In genomic region chr10:14837003-14837755, GRCh38 we compare ENCODE assay signal across 7 cellular contexts. TPM values are rescaled to one million over a fixed set of nuclear protein-coding genes. Genes with fewer than 3 reads are reported as not detected.
DNase-seq lines count a peak whose midpoint lies in the region; ATAC-seq and TF ChIP-seq lines count a peak whose summit lies in the region.

No MANE protein-coding gene starts in this region.

- no peaks in the 10 kb centered on the region for H3K9me2 ChIP-seq in GM23338 (ENCODE audit: insufficient read depth)

- H3K27ac ChIP-seq in GM23338 (ENCODE audit: low read depth) (peak overlapping the region; percentile 95), rectal smooth muscle tissue (ENCODE audit: low read depth, low read length) (peak overlapping the region; percentile 94)

- H3K27me3 ChIP-seq in GM23338 (ENCODE audit: insufficient read depth): no peaks in the 10 kb centered on the region
- H3K27me3 ChIP-seq in rectal smooth muscle tissue (ENCODE audit: control insufficient read depth, insufficient read depth, low read length): no peaks in the 10 kb centered on the region

- H3K9ac ChIP-seq in rectal smooth muscle tissue (ENCODE audit: low read length): peak overlapping the region; percentile 79

- H3K36me3 ChIP-seq in GM23338 (ENCODE audit: insufficient read depth) (peaks cover 21% of the 10 kb centered on the region), rectal smooth muscle tissue (ENCODE audit: control insufficient read depth, insufficient read depth, low read length) (peaks cover 8% of the 10 kb centered on the region)

- H2AFZ ChIP-seq in GM23338: peak overlapping the region; percentile 80

- H3K4me1 ChIP-seq in GM23338 (ENCODE audit: insufficient read depth) (peaks cover 7% of the 10 kb centered on the region), rectal smooth muscle tissue (ENCODE audit: control insufficient read depth, insufficient read depth, low read length) (peaks cover 6% of the 10 kb centered on the region)

- H3K4me3 Mint-ChIP-seq in GM23338: peak overlapping the region; percentile 95

- H3K79me2 ChIP-seq in GM23338 (replicated peaks; ENCODE audit: insufficient read depth): peaks cover 35% of the 10 kb centered on the region

- ATAC-seq in GM23338 (no peak), GM19467 (IDR thresholded peaks at IDR 0.05; ENCODE audit: unreplicated experiment) (no peak), HG02588 (IDR thresholded peaks at IDR 0.05; ENCODE audit: unreplicated experiment) (no peak)

- H3K27ac Mint-ChIP-seq in GM23338: peak overlapping the region; percentile 96

- H4K20me1 ChIP-seq in GM23338 (replicated peaks; ENCODE audit: insufficient read depth): peaks cover 5% of the 10 kb centered on the region; the same call in 1 of the 2 replicates

- H3K4me3 ChIP-seq in GM23338 (peak overlapping the region; percentile 97), fibroblast of the aortic adventitia (ENCODE audit: low read depth, low read length) (peak overlapping the region; percentile 88), rectal smooth muscle tissue (ENCODE audit: low read length) (peak overlapping the region; percentile 78)

- in situ Hi-C loops in SK-MEL-5 (cut with HindIII; ENCODE audit: low pct_unique_long_range_greater_than_20kb, low sequenced_read_pairs): no loop called here

- peaks cover 27% of the 10 kb centered on the region for H3K36me3 Mint-ChIP-seq in GM23338 (ENCODE audit: low read depth)

- peaks cover 6% of the 10 kb centered on the region for H3K27me3 Mint-ChIP-seq in GM23338 (ENCODE audit: insufficient read depth, low read depth, poor library complexity)

- peak overlapping the region; percentile 87 for H3K4me2 ChIP-seq in GM23338

- DNase-seq in GM23338 (ENCODE audit: low spot score) (peak; percentile 16), SK-MEL-5 (ENCODE audit: low read depth, low spot score) (peak; percentile 7), fibroblast of the aortic adventitia (ENCODE audit: low read depth) (no peak), DMS114 treated with DMSO at 0.1 percent for 48 hours (lab: John Stamatoyannopoulos, UW; ENCODE audit: unreplicated experiment) (no peak)

- H3K4me1 Mint-ChIP-seq in GM23338: peaks cover 16% of the 10 kb centered on the region

- H3K9me3 Mint-ChIP-seq in GM23338: no peaks in the 10 kb centered on the region; the same call in 2 of the 3 replicates

- TF ChIP-seq CTCF in GM23338 (conservative IDR thresholded peaks at IDR 0.05; ENCODE audit: low read depth in 2 of 2) (no peak), fibroblast of the aortic adventitia (IDR thresholded peaks at IDR 0.05; ENCODE audit: insufficient read depth, low read length) (no peak)

- no peaks in the 10 kb centered on the region for H3F3A ChIP-seq in GM23338 (replicated peaks; ENCODE audit: low read depth)

TF ChIP-seq in GM23338, 12 proteins besides CTCF, POLR2A, EP300 and RAD21:
- TF ChIP-seq REST (IDR thresholded peaks at IDR 0.05; ENCODE audit: unreplicated experiment) (no peak), POLR2AphosphoS5 (IDR thresholded peaks at IDR 0.05; ENCODE audit: low read depth) (no peak), STAT1 (IDR thresholded peaks at IDR 0.05; ENCODE audit: unreplicated experiment) (no peak), ZNF114 (CRISPR knock-in tag; IDR thresholded peaks at IDR 0.05) (no peak), ZNF331 (CRISPR knock-in tag; IDR thresholded peaks at IDR 0.05; ENCODE audit: low read depth) (no peak), ETS1 (IDR thresholded peaks at IDR 0.05) (peak; percentile 3; the same call in 1 of the 2 replicates)

RNA-seq across cellular contexts. Expression of gene CDNF, which starts 0.7 kb away (rescaled TPM):
- 1.1 and 2.2 TPM in 2 replicates for total RNA-seq in GM23338 (2014; rRNA removed; shearing (Covaris generic))
- 0.26 and 0.77 TPM in 2 replicates for polyA plus RNA-seq in GM23338 (2016; fragmentation: Nextera tagmentation; extraction: Ambion mirVana)
- 0.74 and 1.7 TPM in 2 replicates for total RNA-seq in SK-MEL-5 (2014; rRNA removed; shearing (Covaris generic))
- polyA plus RNA-seq in SK-MEL-5 (2015; cell fraction: cytosol; rRNA removed): 1.1 and 1.5 TPM in 2 replicates
- polyA plus RNA-seq in SK-MEL-5 (2015; cell fraction: nucleus; rRNA removed): 2.0 and 3.1 TPM in 2 replicates
- total RNA-seq in fibroblast of the aortic adventitia (ENCODE audit: low replicate concordance): 1.2 and 2.4 TPM in 2 replicates

RNA-seq across cellular contexts. Expression of gene HSPA14, which starts 0.9 kb away (rescaled TPM):
- 32.4 and 35.8 TPM in 2 replicates for total RNA-seq in GM23338 (2014; rRNA removed; shearing (Covaris generic))
- 46.5 and 48.1 TPM in 2 replicates for polyA plus RNA-seq in GM23338 (2016; fragmentation: Nextera tagmentation; extraction: Ambion mirVana)
- 25.6 and 28.2 TPM in 2 replicates for total RNA-seq in SK-MEL-5 (2014; rRNA removed; shearing (Covaris generic))
- polyA plus RNA-seq in SK-MEL-5 (2015; cell fraction: cytosol; rRNA removed): 12.8 and 13.0 TPM in 2 replicates
- 28.7 and 29.7 TPM in 2 replicates for polyA plus RNA-seq in SK-MEL-5 (2015; cell fraction: nucleus; rRNA removed)
- total RNA-seq in fibroblast of the aortic adventitia (ENCODE audit: low replicate concordance): 13.7 and 19.7 TPM in 2 replicates

RNA-seq across cellular contexts. Expression of gene MSANTD7, which starts 0.9 kb away (rescaled TPM):
- 18.7 and 19.8 TPM in 2 replicates for total RNA-seq in GM23338 (2014; rRNA removed; shearing (Covaris generic))
- polyA plus RNA-seq in GM23338 (2016; fragmentation: Nextera tagmentation; extraction: Ambion mirVana): 4.9 and 5.3 TPM in 2 replicates
- 20.9 and 21.6 TPM in 2 replicates for total RNA-seq in SK-MEL-5 (2014; rRNA removed; shearing (Covaris generic))
- polyA plus RNA-seq in SK-MEL-5 (2015; cell fraction: cytosol; rRNA removed): 7.9 and 11.8 TPM in 2 replicates
- 10.7 and 10.8 TPM in 2 replicates for polyA plus RNA-seq in SK-MEL-5 (2015; cell fraction: nucleus; rRNA removed)
- 7.7 and 18.5 TPM in 2 replicates for total RNA-seq in fibroblast of the aortic adventitia (ENCODE audit: low replicate concordance)

RNA-seq across cellular contexts. Expression of gene SUV39H2, which starts 41.5 kb away (rescaled TPM):
- total RNA-seq in GM23338 (2014; rRNA removed; shearing (Covaris generic)): 49.2 and 59.1 TPM in 2 replicates
- 30.4 and 33.3 TPM in 2 replicates for polyA plus RNA-seq in GM23338 (2016; fragmentation: Nextera tagmentation; extraction: Ambion mirVana)
- 15.1 and 17.4 TPM in 2 replicates for total RNA-seq in SK-MEL-5 (2014; rRNA removed; shearing (Covaris generic))
- 8.2 and 11.4 TPM in 2 replicates for polyA plus RNA-seq in SK-MEL-5 (2015; cell fraction: cytosol; rRNA removed)
- polyA plus RNA-seq in SK-MEL-5 (2015; cell fraction: nucleus; rRNA removed): 11.7 and 19.2 TPM in 2 replicates
- total RNA-seq in fibroblast of the aortic adventitia (ENCODE audit: low replicate concordance): 6.5 and 26.8 TPM in 2 replicates

Comparison
In these comparisons a context has a peak if more than half of its experiments do, and no peak if none do; other contexts are left out.
1. DNase-seq: peak in GM23338 (single experiment) and SK-MEL-5 (single experiment); none in fibroblast of the aortic adventitia (single experiment) and DMS114 treated with DMSO at 0.1 percent for 48 hours (single experiment).
2. Peak in every context shown above with its lines, with median percentiles within 50 percentile points of each other: H3K4me3 ChIP-seq.